ENCODE assay signal across 1 cellular context in the genomic region with DNA sequence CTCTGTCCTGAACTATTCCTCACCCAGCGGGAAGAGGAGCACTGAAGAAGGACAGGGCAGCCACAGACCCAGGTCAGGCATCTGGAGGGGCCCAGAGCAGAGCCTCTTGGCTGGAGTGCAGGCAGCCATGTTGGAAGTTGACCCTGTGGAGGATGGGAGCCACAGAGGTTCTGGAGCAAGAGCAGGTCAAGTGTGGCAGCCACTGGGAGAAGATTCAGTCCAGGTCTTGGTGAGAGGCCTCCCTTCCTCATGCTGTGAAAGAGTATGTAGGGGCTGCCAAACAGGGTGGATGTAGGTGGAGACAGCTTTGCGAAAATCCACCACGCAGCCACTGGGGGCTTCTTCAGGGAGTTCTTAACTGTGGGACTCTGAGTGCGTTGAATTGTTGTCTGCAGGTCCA.
TF ChIP-seq lines count a peak whose summit lies in the region.

No MANE protein-coding gene starts in this region.

TF ChIP-seq in GM12878, 131 proteins besides CTCF, POLR2A, EP300 and RAD21:
- TF ChIP-seq RAD51 (IDR thresholded peaks at IDR 0.05) (no peak), RCOR1 (conservative IDR thresholded peaks at IDR 0.05; ENCODE audit: low read depth, low read length) (0 out of 2 replicates have a peak, but pooled peaks have one; percentile 20), HDAC2 (IDR thresholded peaks at IDR 0.05) (no peak), SREBF1 (IDR thresholded peaks at IDR 0.05; ENCODE audit: low read length) (no peak), SUPT20H (IDR thresholded peaks at IDR 0.05; ENCODE audit: borderline replicate concordance, control insufficient read depth, low read depth, low read length) (no peak), TCF12 (IDR thresholded peaks at IDR 0.05; ENCODE audit: low read depth, low read length) (no peak), CHD4 (IDR thresholded peaks at IDR 0.05) (peak; percentile 69; the same call in 1 of the 2 replicates), TCF7 (IDR thresholded peaks at IDR 0.05; ENCODE audit: borderline replicate concordance) (no peak), ZNF217 (IDR thresholded peaks at IDR 0.05) (peak; percentile 91), MEF2A (IDR thresholded peaks at IDR 0.05; ENCODE audit: insufficient read depth, low read depth, low read length) (no peak), CHD2 (IDR thresholded peaks at IDR 0.05; ENCODE audit: borderline replicate concordance, low read depth, low read length) (no peak), SMARCA5 (IDR thresholded peaks at IDR 0.05) (peak; percentile 97), BMI1 (IDR thresholded peaks at IDR 0.05; ENCODE audit: borderline replicate concordance) (no peak), YBX1 (IDR thresholded peaks at IDR 0.05) (no peak), YY1 (IDR thresholded peaks at IDR 0.05; ENCODE audit: low read depth, low read length) (0 out of 2 replicates have a peak, but pooled peaks have one; percentile 77)
- TF ChIP-seq, protein P1, sequence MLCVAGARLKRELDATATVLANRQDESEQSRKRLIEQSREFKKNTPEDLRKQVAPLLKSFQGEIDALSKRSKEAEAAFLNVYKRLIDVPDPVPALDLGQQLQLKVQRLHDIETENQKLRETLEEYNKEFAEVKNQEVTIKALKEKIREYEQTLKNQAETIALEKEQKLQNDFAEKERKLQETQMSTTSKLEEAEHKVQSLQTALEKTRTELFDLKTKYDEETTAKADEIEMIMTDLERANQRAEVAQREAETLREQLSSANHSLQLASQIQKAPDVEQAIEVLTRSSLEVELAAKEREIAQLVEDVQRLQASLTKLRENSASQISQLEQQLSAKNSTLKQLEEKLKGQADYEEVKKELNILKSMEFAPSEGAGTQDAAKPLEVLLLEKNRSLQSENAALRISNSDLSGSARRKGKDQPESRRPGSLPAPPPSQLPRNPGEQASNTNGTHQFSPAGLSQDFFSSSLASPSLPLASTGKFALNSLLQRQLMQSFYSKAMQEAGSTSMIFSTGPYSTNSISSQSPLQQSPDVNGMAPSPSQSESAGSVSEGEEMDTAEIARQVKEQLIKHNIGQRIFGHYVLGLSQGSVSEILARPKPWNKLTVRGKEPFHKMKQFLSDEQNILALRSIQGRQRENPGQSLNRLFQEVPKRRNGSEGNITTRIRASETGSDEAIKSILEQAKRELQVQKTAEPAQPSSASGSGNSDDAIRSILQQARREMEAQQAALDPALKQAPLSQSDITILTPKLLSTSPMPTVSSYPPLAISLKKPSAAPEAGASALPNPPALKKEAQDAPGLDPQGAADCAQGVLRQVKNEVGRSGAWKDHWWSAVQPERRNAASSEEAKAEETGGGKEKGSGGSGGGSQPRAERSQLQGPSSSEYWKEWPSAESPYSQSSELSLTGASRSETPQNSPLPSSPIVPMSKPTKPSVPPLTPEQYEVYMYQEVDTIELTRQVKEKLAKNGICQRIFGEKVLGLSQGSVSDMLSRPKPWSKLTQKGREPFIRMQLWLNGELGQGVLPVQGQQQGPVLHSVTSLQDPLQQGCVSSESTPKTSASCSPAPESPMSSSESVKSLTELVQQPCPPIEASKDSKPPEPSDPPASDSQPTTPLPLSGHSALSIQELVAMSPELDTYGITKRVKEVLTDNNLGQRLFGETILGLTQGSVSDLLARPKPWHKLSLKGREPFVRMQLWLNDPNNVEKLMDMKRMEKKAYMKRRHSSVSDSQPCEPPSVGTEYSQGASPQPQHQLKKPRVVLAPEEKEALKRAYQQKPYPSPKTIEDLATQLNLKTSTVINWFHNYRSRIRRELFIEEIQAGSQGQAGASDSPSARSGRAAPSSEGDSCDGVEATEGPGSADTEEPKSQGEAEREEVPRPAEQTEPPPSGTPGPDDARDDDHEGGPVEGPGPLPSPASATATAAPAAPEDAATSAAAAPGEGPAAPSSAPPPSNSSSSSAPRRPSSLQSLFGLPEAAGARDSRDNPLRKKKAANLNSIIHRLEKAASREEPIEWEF (IDR thresholded peaks at IDR 0.05; ENCODE audit: insufficient replicate concordance, low read depth, low read length) = no peak
- TF ChIP-seq, protein P2, sequence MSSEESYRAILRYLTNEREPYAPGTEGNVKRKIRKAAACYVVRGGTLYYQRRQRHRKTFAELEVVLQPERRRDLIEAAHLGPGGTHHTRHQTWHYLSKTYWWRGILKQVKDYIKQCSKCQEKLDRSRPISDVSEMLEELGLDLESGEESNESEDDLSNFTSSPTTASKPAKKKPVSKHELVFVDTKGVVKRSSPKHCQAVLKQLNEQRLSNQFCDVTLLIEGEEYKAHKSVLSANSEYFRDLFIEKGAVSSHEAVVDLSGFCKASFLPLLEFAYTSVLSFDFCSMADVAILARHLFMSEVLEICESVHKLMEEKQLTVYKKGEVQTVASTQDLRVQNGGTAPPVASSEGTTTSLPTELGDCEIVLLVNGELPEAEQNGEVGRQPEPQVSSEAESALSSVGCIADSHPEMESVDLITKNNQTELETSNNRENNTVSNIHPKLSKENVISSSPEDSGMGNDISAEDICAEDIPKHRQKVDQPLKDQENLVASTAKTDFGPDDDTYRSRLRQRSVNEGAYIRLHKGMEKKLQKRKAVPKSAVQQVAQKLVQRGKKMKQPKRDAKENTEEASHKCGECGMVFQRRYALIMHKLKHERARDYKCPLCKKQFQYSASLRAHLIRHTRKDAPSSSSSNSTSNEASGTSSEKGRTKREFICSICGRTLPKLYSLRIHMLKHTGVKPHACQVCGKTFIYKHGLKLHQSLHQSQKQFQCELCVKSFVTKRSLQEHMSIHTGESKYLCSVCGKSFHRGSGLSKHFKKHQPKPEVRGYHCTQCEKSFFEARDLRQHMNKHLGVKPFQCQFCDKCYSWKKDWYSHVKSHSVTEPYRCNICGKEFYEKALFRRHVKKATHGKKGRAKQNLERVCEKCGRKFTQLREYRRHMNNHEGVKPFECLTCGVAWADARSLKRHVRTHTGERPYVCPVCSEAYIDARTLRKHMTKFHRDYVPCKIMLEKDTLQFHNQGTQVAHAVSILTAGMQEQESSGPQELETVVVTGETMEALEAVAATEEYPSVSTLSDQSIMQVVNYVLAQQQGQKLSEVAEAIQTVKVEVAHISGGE (CRISPR knock-in tag; IDR thresholded peaks at IDR 0.05) = no peak
